Comparison of ENCODE assay signal across 6 cellular contexts in the genomic region with DNA sequence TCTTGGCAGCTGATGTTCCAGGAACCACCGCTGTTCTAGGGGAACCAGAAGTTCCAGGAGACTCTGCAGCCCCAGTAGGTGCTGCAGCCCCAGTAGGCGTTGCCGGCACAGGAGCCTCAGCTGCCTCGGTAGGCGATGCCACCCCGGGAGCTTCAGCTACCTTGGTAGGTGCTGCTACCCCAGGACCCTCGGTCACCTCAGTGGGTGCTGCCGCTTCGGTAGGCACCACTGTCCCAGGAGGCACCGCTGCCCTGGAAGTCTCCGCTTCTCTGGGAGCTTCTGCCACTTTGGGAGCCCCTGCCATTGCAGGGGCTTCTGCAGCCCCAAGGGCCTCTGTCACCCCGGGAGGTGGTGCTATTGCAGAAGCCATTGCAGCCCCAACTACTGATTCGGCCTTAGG. TPM values are rescaled to one million over a fixed set of nuclear protein-coding genes. Genes with fewer than 3 reads are reported as not detected.
"Had no signal": no experiment of that assay in that cellular context is flagged by ENCODE, and none has a peak within 500 bp of the region (broad histone marks: within the 10 kb centered on the region; RNA-seq: fewer than 3 reads in every experiment).

No MANE protein-coding gene starts in this region.

- H3K4me3 ChIP-seq: GM23338 had no signal

- H3K4me3 Mint-ChIP-seq: GM23338, H9 had no signal

- H2AFZ ChIP-seq: GM23338 had no signal

- H3K4me2 ChIP-seq: GM23338 had no signal

- ATAC-seq: GM23338, HepG2 had no signal

- H3K9me3 Mint-ChIP-seq: GM23338, IgD-negative memory B cell had no signal

- H3K27ac Mint-ChIP-seq: GM23338, IgD-negative memory B cell had no signal

- DNase-seq: H9, HCEC 1CT had no signal

- H3K27me3 Mint-ChIP-seq: IgD-negative memory B cell had no signal

- H3K27ac ChIP-seq: HL-60 had no signal

RNA-seq across cellular contexts. Expression of a gene that starts 2.8 kb away (rescaled TPM):
- total RNA-seq: HepG2 had no signal
- polyA plus RNA-seq: HepG2 had no signal
